ENCODE assay signal across 33 cellular contexts in the genomic region with DNA sequence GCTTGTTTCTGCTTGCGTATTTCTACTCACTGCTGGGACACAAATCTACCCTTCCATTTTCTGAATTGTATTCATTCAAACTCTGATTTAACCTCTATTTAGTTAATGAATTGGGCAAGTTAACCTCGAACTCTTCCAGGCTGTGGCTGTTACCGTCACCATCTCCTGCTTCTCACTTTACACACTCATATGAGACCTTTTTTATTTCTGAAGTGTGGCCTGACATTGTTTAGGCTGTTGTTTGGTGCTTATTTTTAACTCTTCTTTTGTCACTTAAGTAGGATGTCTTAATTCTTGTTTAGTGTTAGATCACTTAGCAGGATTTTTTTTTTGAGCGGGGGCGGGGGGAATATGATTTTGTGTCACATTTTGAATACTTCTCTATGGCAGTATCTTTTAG.
"Had no signal": no experiment of that assay in that cellular context is flagged by ENCODE, and none has a peak within 500 bp of the region (broad histone marks: within the 10 kb centered on the region; RNA-seq: fewer than 3 reads in every experiment).

No MANE protein-coding gene starts in this region.

- H3K9me3 Mint-ChIP-seq: activated CD4-positive, alpha-beta memory T cell treated with anti-CD3 and anti-CD28 coated beads for 36 hours; activated naive CD4-positive, alpha-beta T cell treated with anti-CD3 and anti-CD28 coated beads for 36 hours; activated naive CD8-positive, alpha-beta T cell treated with anti-CD3 and anti-CD28 coated beads for 36 hours; activated T-helper 1 cell treated with anti-CD3 and anti-CD28 coated beads, Interleukin-12 subunit alpha, Interleukin-12 subunit beta, Interleukin-2, Interleukin-4 antibody, amounts not matched to agents 30 ng/mL and 10 ng/mL and 1 ng/mL, durations not matched to agents 14 hours and 24 hours and 36 hours; brain; effector memory CD8-positive, alpha-beta T cell; immature natural killer cell; mesothelial cell of epicardium; naive B cell; neural crest cell; stimulated activated memory B cell treated with anti-CD40 and anti-IgM and Interleukin-4, amounts not matched to agents 10 μg/mL and 1 μg/mL and 100 μg/mL, for 72 hours had no signal

- H3K27me3 Mint-ChIP-seq: activated CD4-positive, alpha-beta memory T cell treated with anti-CD3 and anti-CD28 coated beads for 36 hours; activated naive CD8-positive, alpha-beta T cell treated with anti-CD3 and anti-CD28 coated beads for 36 hours; brain; effector memory CD8-positive, alpha-beta T cell; naive B cell; stimulated activated memory B cell treated with anti-CD40 and anti-IgM and Interleukin-4, amounts not matched to agents 10 μg/mL and 1 μg/mL and 100 μg/mL, for 72 hours had no signal

- H3K9me3 ChIP-seq: ascending aorta, heart left ventricle, pancreas, right atrium auricular region, stomach, tibial artery had no signal

- ATAC-seq: activated CD4-positive, CD25-positive, alpha-beta regulatory T cell treated with anti-CD3 and anti-CD28 coated beads, Interleukin-2, amount 50 U/mL, for 24 hours; effector memory CD8-positive, alpha-beta T cell; heart left ventricle; pancreas; stimulated activated memory B cell treated with anti-CD40 and anti-IgM and Interleukin-4, amounts not matched to agents 10 μg/mL and 1 μg/mL and 100 μg/mL, for 72 hours had no signal

- H3K27ac Mint-ChIP-seq: activated CD4-positive, alpha-beta memory T cell treated with anti-CD3 and anti-CD28 coated beads for 36 hours; activated naive CD4-positive, alpha-beta T cell treated with anti-CD3 and anti-CD28 coated beads for 36 hours; activated naive CD8-positive, alpha-beta T cell treated with anti-CD3 and anti-CD28 coated beads for 36 hours; activated T-helper 1 cell treated with anti-CD3 and anti-CD28 coated beads, Interleukin-12 subunit alpha, Interleukin-12 subunit beta, Interleukin-2, Interleukin-4 antibody, amounts not matched to agents 30 ng/mL and 10 ng/mL and 1 ng/mL, durations not matched to agents 14 hours and 24 hours and 36 hours; mesothelial cell of epicardium; stimulated activated memory B cell treated with anti-CD40 and anti-IgM and Interleukin-4, amounts not matched to agents 10 μg/mL and 1 μg/mL and 100 μg/mL, for 72 hours had no signal

- DNase-seq: activated CD4-positive, alpha-beta memory T cell treated with anti-CD3 and anti-CD28 coated beads for 36 hours; activated CD4-positive, alpha-beta T cell treated with anti-CD3 and anti-CD28 coated beads for 48 hours; activated CD8-positive, alpha-beta memory T cell treated with anti-CD3 and anti-CD28 coated beads, Interleukin-2, amount 50 U/mL, for 4 hours; activated effector memory CD4-positive, alpha-beta T cell treated with anti-CD3 and anti-CD28 coated beads, Interleukin-2, amount 50 U/mL, for 16 hours; activated naive CD4-positive, alpha-beta T cell treated with anti-CD3 and anti-CD28 coated beads for 36 hours; activated naive CD8-positive, alpha-beta T cell treated with anti-CD3 and anti-CD28 coated beads for 36 hours; activated T-cell treated with anti-CD3 and anti-CD28 coated beads, Interleukin-2, amount 50 U/mL, for 1 hour; cortex of kidney; effector memory CD8-positive, alpha-beta T cell; heart left ventricle; hypothalamus; immature natural killer cell; kidney; naive B cell; nucleus accumbens; pancreas; stimulated activated CD4-positive, alpha-beta T cell treated with anti-CD3 and anti-CD28 coated beads, Interleukin-1b, Interleukin-23, amount 100 ng/mL, for 48 hours; stimulated activated CD4-positive, alpha-beta T cell treated with anti-CD3 and anti-CD28 coated beads, Interleukin-4, amount 100 ng/mL, for 4 hours; stimulated activated CD8-positive, alpha-beta memory T cell treated with anti-CD3 and anti-CD28 coated beads, Interleukin-4, amount 100 ng/mL, for 48 hours; stomach; T-helper 9 cell; tibial artery; WERI-Rb-1 had no signal

- H3K36me3 ChIP-seq: ascending aorta, cardiac muscle cell, heart left ventricle, pancreas, right atrium auricular region, stomach, tibial artery, WERI-Rb-1 had no signal

- H3K4me3 Mint-ChIP-seq: activated CD4-positive, alpha-beta memory T cell treated with anti-CD3 and anti-CD28 coated beads for 36 hours; activated naive CD4-positive, alpha-beta T cell treated with anti-CD3 and anti-CD28 coated beads for 36 hours; activated naive CD8-positive, alpha-beta T cell treated with anti-CD3 and anti-CD28 coated beads for 36 hours; activated T-helper 1 cell treated with anti-CD3 and anti-CD28 coated beads, Interleukin-12 subunit alpha, Interleukin-12 subunit beta, Interleukin-2, Interleukin-4 antibody, amounts not matched to agents 30 ng/mL and 10 ng/mL and 1 ng/mL, durations not matched to agents 14 hours and 24 hours and 36 hours; effector memory CD8-positive, alpha-beta T cell; immature natural killer cell; mesothelial cell of epicardium; naive B cell; neural crest cell; stimulated activated memory B cell treated with anti-CD40 and anti-IgM and Interleukin-4, amounts not matched to agents 10 μg/mL and 1 μg/mL and 100 μg/mL, for 72 hours had no signal

- H3K27me3 ChIP-seq: ascending aorta, cardiac muscle cell, heart left ventricle, pancreas, right atrium auricular region, stomach, tibial artery had no signal

- H3K4me2 ChIP-seq: smooth muscle cell had no signal

- H3K27ac ChIP-seq: ascending aorta, heart left ventricle, pancreas, tibial artery, WERI-Rb-1 had no signal

- H3K4me3 ChIP-seq: ascending aorta, cardiac muscle cell, heart left ventricle, pancreas, right atrium auricular region, smooth muscle cell, stomach, tibial artery had no signal

- H3K36me3 Mint-ChIP-seq: activated CD4-positive, alpha-beta memory T cell treated with anti-CD3 and anti-CD28 coated beads for 36 hours; immature natural killer cell; naive B cell; stimulated activated memory B cell treated with anti-CD40 and anti-IgM and Interleukin-4, amounts not matched to agents 10 μg/mL and 1 μg/mL and 100 μg/mL, for 72 hours had no signal
